Comparison of ENCODE assay signal across 1 cellular context in genomic region chr6:57317060-57317943, GRCh38.
A peak's percentile ranks its signal among the peaks of the same experiment; 100 is the strongest.
TF ChIP-seq lines count a peak whose summit lies in the region.

Gene PRIM2 (plus strand): TSS chr6:57317630. CDS start chr6:57318446, 816 bp downstream.

TF ChIP-seq in HepG2, 621 proteins besides CTCF, POLR2A, EP300 and RAD21 (continued from another document and continues in another):
- TF ChIP-seq GLMP (CRISPR knock-in tag; IDR thresholded peaks at IDR 0.05; ENCODE audit: borderline replicate concordance), result no peak
- TF ChIP-seq ZNF678 (CRISPR knock-in tag; IDR thresholded peaks at IDR 0.05), result peak; percentile 77; the same call in 1 of the 2 replicates
- no peak for TF ChIP-seq RARA (CRISPR knock-in tag; IDR thresholded peaks at IDR 0.05)
- TF ChIP-seq BRF2 (CRISPR knock-in tag; IDR thresholded peaks at IDR 0.05), result peak; percentile 40; the same call in 1 of the 2 replicates
- peak; percentile 71; the same call in 1 of the 2 replicates for TF ChIP-seq TMF1 (CRISPR knock-in tag; IDR thresholded peaks at IDR 0.05; ENCODE audit: low read depth)
- TF ChIP-seq SP2 (CRISPR knock-in tag; IDR thresholded peaks at IDR 0.05), result peak; percentile 59
- TF ChIP-seq ZNF557 (CRISPR knock-in tag; IDR thresholded peaks at IDR 0.05), result 0 out of 2 replicates have a peak, but pooled peaks have one; percentile 63
- TF ChIP-seq GABPA (IDR thresholded peaks at IDR 0.05; ENCODE audit: low read depth, low read length), result peak; percentile 88
- TF ChIP-seq GABPA (CRISPR knock-in tag; IDR thresholded peaks at IDR 0.05; ENCODE audit: low read depth), result peak; percentile 99
- peak; percentile 81 for TF ChIP-seq DRAP1 (CRISPR knock-in tag; IDR thresholded peaks at IDR 0.05)
- TF ChIP-seq ZNF280D (CRISPR knock-in tag; IDR thresholded peaks at IDR 0.05), result no peak
- TF ChIP-seq KAT8 (CRISPR knock-in tag; IDR thresholded peaks at IDR 0.05), result peak; percentile 97
- TF ChIP-seq ZNF510 (CRISPR knock-in tag; IDR thresholded peaks at IDR 0.05; ENCODE audit: low read depth), result peak; percentile 70; the same call in 1 of the 2 replicates
- no peak for TF ChIP-seq ZNF234 (CRISPR knock-in tag; conservative IDR thresholded peaks at IDR 0.05)
- TF ChIP-seq MATR3 (CRISPR knock-in tag; IDR thresholded peaks at IDR 0.05), result no peak
- TF ChIP-seq REXO4 (CRISPR knock-in tag; IDR thresholded peaks at IDR 0.05; ENCODE audit: borderline replicate concordance), result peak; percentile 33; the same call in 1 of the 2 replicates
- peak; percentile 90 for TF ChIP-seq NR2C2 (CRISPR knock-in tag; IDR thresholded peaks at IDR 0.05; ENCODE audit: borderline replicate concordance)
- no peak for TF ChIP-seq CEBPG (CRISPR knock-in tag; IDR thresholded peaks at IDR 0.05)
- TF ChIP-seq ZC3H4 (CRISPR knock-in tag; IDR thresholded peaks at IDR 0.05; ENCODE audit: borderline replicate concordance), result no peak
- TF ChIP-seq ZNF225 (CRISPR knock-in tag; IDR thresholded peaks at IDR 0.05), result no peak
- peak; percentile 34; the same call in 1 of the 2 replicates for TF ChIP-seq ARID3A (IDR thresholded peaks at IDR 0.05; ENCODE audit: low read depth, low read length)
- peak; percentile 95 for TF ChIP-seq POLR2G (IDR thresholded peaks at IDR 0.05; ENCODE audit: low read depth, low read length)
- 0 out of 2 replicates have a peak, but pooled peaks have one; percentile 38 for TF ChIP-seq ZNF891 (CRISPR knock-in tag; IDR thresholded peaks at IDR 0.05)
- 0 out of 2 replicates have a peak, but pooled peaks have one; percentile 20 for TF ChIP-seq ZNF142 (CRISPR knock-in tag; IDR thresholded peaks at IDR 0.05)
- no peak for TF ChIP-seq NONO (IDR thresholded peaks at IDR 0.05)
- no peak for TF ChIP-seq NONO (CRISPR knock-in tag; conservative IDR thresholded peaks at IDR 0.05)
- no peak; the same call in none of the 2 replicates for TF ChIP-seq AHDC1 (CRISPR knock-in tag; IDR thresholded peaks at IDR 0.05; ENCODE audit: borderline replicate concordance)
- TF ChIP-seq ZHX1 (CRISPR knock-in tag; IDR thresholded peaks at IDR 0.05; ENCODE audit: low read depth), result peak; percentile 31; the same call in 1 of the 2 replicates
- TF ChIP-seq BATF2 (CRISPR knock-in tag; IDR thresholded peaks at IDR 0.05), result no peak
- TF ChIP-seq EHMT2 (IDR thresholded peaks at IDR 0.05; ENCODE audit: borderline replicate concordance, low read depth, low read length), result no peak
